Comparison of ENCODE assay signal across 16 cellular contexts in the genomic region with DNA sequence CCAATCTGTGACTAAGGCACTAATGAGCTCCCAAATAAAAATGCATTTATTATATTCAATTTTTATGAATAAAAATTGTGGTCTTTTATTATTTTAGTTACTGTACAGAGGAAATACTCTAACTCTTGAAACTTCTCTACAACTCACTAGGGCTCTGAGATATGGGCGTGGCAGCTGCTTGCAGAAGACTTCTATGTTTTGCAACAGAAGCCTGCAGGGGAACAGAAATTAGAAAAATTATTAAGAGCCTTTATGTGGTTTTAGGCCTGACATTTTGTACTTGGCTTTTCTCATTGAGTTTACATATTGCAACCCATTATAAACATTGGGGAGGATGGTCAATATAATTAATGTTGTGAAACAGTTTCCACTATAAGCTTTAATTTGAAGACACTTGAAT.
DNase-seq lines count a peak whose midpoint lies in the region; ATAC-seq and TF ChIP-seq lines count a peak whose summit lies in the region.
"Had no signal": no experiment of that assay in that cellular context is flagged by ENCODE, and none has a peak within 500 bp of the region (broad histone marks: within the 10 kb centered on the region; RNA-seq: fewer than 3 reads in every experiment).

No MANE protein-coding gene starts in this region.

- H3K79me2 ChIP-seq in GM23248 (ENCODE audit: insufficient read depth): no peaks in the 10 kb centered on the region

- TF ChIP-seq CTCF in choroid plexus epithelial cell (conservative IDR thresholded peaks at IDR 0.05; ENCODE audit: low read depth, low read length): no peak
- no peak for TF ChIP-seq CTCF in left lung (IDR thresholded peaks at IDR 0.05)
- no peak for TF ChIP-seq CTCF in GM20000 (IDR thresholded peaks at IDR 0.05; ENCODE audit: extremely low read depth, missing control alignments)

- no peak overlapping the region for H3K4me2 ChIP-seq in GM23248 (ENCODE audit: unreplicated experiment)
- H3K4me2 ChIP-seq: BLaER1, SK-N-SH had no signal

- H3K4me1 ChIP-seq in GM23248 (ENCODE audit: insufficient read depth) (no peaks in the 10 kb centered on the region), left lung (no peaks in the 10 kb centered on the region)
- H3K4me1 ChIP-seq: BLaER1 had no signal

- intact Hi-C loops in left lung (cut with DNase I): no loop called here

- no peak overlapping the region for H3K9ac ChIP-seq in GM23248
- H3K9ac ChIP-seq: BLaER1, SK-N-SH had no signal

- H3K27ac ChIP-seq in GM23248: no peak overlapping the region
- no peak overlapping the region for H3K27ac ChIP-seq in left lung
- H3K27ac ChIP-seq: BLaER1 had no signal

- H3K4me3 ChIP-seq in GM23248: no peak overlapping the region
- no peak overlapping the region for H3K4me3 ChIP-seq in choroid plexus epithelial cell (ENCODE audit: low read depth, low read length)
- H3K4me3 ChIP-seq in left lung: no peak overlapping the region
- H3K4me3 ChIP-seq: BLaER1 had no signal

- no peaks in the 10 kb centered on the region for H3K27me3 ChIP-seq in GM23248 (replicated peaks; ENCODE audit: insufficient read depth)
- H3K27me3 ChIP-seq in left lung: no peaks in the 10 kb centered on the region
- H3K27me3 ChIP-seq: BLaER1 had no signal

- 78 to 86% methylated on average over 1 of the region's 1 CpG for WGBS in GM23248 (ENCODE audit: low coverage in 1 of 2, low lambda C conversion rate in 2 of 2, missing lambda C conversion rate in 2 of 2), 2 experiments

- in situ Hi-C loops in GM23248 (cut with MboI): no loop called here

- no peaks in the 10 kb centered on the region for H3K9me3 ChIP-seq in GM23248 (ENCODE audit: low read depth)
- no peaks in the 10 kb centered on the region for H3K9me3 ChIP-seq in left lung
- H3K9me3 ChIP-seq: BLaER1, SK-N-SH had no signal

- no peaks in the 10 kb centered on the region for H3K36me3 ChIP-seq in GM23248 (ENCODE audit: low read depth)
- H3K36me3 ChIP-seq in left lung: no peaks in the 10 kb centered on the region
- H3K36me3 ChIP-seq: BLaER1 had no signal

- H3F3A ChIP-seq in GM23248 (ENCODE audit: insufficient read depth): no peaks in the 10 kb centered on the region

- peak; percentile 46 for ATAC-seq in left lung

- no peaks in the 10 kb centered on the region for H4K20me1 ChIP-seq in GM23248 (ENCODE audit: insufficient read depth)
- H4K20me1 ChIP-seq: BLaER1 had no signal

- DNase-seq in GM23248: peak; percentile 23
- peak; percentile 82 for DNase-seq in NOMO-1 treated with DMSO at 0.1 percent for 48 hours (lab: John Stamatoyannopoulos, UW; ENCODE audit: unreplicated experiment)
- peak; percentile 47 for DNase-seq in choroid plexus epithelial cell (ENCODE audit: low read depth)
- no peak for DNase-seq in left lung
- no peak for DNase-seq in GM20000 (ENCODE audit: low spot score)
- DNase-seq in activated CD4-positive, alpha-beta T cell treated with anti-CD3 and anti-CD28 coated beads for 1 hour: no peak
- DNase-seq in GF-D8 (lab: John Stamatoyannopoulos, UW): no peak
- DNase-seq: CD4-positive, alpha-beta memory T cell; DMS153; Kasumi-1; NCI-H1417 treated with DMSO at 0.1 percent for 48 hours; NCI-H1930; NCI-H226; SHP77; SK-N-SH had no signal

- no peaks in the 10 kb centered on the region; the same call in 1 of the 2 replicates for H3K9me2 ChIP-seq in GM23248 (ENCODE audit: insufficient read depth)
- H3K9me2 ChIP-seq: SK-N-SH had no signal

- H2AFZ ChIP-seq in GM23248: no peak overlapping the region

Comparison
In these comparisons a context has a peak if more than half of its experiments do, and no peak if none do; other contexts are left out.
1. DNase-seq: peak in GM23248 (single experiment), NOMO-1 treated with DMSO at 0.1 percent for 48 hours (single experiment) and choroid plexus epithelial cell (single experiment); none in left lung (0 of 2), GM20000 (single experiment), activated CD4-positive, alpha-beta T cell treated with anti-CD3 and anti-CD28 coated beads for 1 hour (single experiment) and GF-D8 (single experiment).